ENCODE assay signal across 23 cellular contexts in the genomic region with DNA sequence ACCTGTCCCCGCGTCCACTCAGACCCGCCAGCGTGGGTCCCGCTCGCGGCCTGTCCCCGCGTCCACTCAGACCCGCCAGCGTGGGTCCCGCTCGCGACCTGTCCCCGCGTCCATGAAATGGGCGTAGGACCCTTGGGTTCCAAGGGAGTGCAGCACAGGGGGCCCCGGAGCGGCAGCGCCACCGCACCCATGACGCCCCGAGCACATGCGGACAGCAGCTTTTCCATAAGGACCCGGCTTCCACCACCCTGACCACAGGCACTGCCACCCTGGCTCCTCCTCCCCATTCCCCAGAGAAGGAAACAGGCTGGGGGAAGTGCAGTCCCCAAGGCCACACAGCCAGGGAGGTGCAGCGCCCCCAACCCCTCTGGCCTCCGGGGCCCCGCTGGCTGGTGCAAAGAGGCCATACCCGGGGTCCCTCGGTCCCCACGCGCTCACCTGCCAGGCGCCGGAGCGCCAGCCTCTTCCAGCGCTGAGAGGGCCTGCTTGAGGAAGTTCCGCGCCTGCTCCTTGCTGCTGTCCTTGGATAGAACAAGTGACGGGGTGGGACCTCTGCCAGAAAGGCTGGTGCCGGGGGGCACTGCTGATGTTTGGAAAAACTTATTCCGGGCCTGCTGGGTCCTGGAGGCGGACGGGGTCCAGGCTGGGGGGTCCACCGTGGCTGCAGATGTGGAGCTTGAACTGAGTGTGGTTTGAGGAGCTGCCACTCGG.
"Had no signal": no experiment of that assay in that cellular context is flagged by ENCODE, and none has a peak within 500 bp of the region (broad histone marks: within the 10 kb centered on the region; RNA-seq: fewer than 3 reads in every experiment).

No MANE protein-coding gene starts in this region.

- ATAC-seq: effector memory CD8-positive, alpha-beta T cell; esophagus mucosa; gastrocnemius medialis; heart right ventricle; left cardiac atrium; left lung; left ventricle myocardium superior; lower lobe of right lung; mucosa of descending colon had no signal

- H3K36me3 ChIP-seq: colonic mucosa, gastrocnemius medialis had no signal

- H3K9me3 ChIP-seq: colonic mucosa, esophagus squamous epithelium, gastrocnemius medialis, heart right ventricle, left lung, lower lobe of right lung, mucosa of descending colon had no signal

- DNase-seq: colonic mucosa; cortex of kidney; effector CD8-positive, alpha-beta T cell; effector memory CD8-positive, alpha-beta T cell; endodermal cell; erythroblast; esophagus squamous epithelium; foreskin fibroblast; foreskin melanocyte; gastrocnemius medialis; glutamatergic neuron; head of caudate nucleus; heart right ventricle; hippocampal formation; left cardiac atrium; left lung; left ventricle myocardium superior; lower lobe of right lung; mesenchymal stem cell; mucosa of descending colon; naive B cell had no signal

- H3K27me3 ChIP-seq: colonic mucosa, esophagus squamous epithelium, gastrocnemius medialis, heart right ventricle, left lung had no signal

- H3K27ac ChIP-seq: colonic mucosa, epithelial cell of prostate, esophagus squamous epithelium, gastrocnemius medialis, heart right ventricle, left lung, lower lobe of right lung had no signal

- H3K4me3 ChIP-seq: colonic mucosa, esophagus squamous epithelium, gastrocnemius medialis, heart right ventricle, left lung, lower lobe of right lung, mucosa of descending colon had no signal

- H3K4me1 ChIP-seq: colonic mucosa, gastrocnemius medialis had no signal
